Comparison of ENCODE assay signal across 8 cellular contexts in genomic region chr21:15221799-15222386, GRCh38.
A peak's percentile ranks its signal among the peaks of the same experiment; 100 is the strongest.
DNase-seq lines count a peak whose midpoint lies in the region; ATAC-seq and TF ChIP-seq lines count a peak whose summit lies in the region.

No MANE protein-coding gene starts in this region.

- TF ChIP-seq CTCF in colonic mucosa (IDR thresholded peaks at IDR 0.05) = no peak

- DNase-seq in DMS153 (lab: John Stamatoyannopoulos, UW) (peak; percentile 52), DMS153 treated with DMSO at 0.1 percent for 48 hours (lab: John Stamatoyannopoulos, UW; ENCODE audit: unreplicated experiment) (no peak), NT2/D1 (ENCODE audit: low read depth, low spot score) (peak; percentile 95), fibroblast of peridontal ligament (ENCODE audit: extremely low read depth) (peak; percentile 56), skeletal muscle cell (ENCODE audit: low read depth) (peak; percentile 91), colonic mucosa (no peak)
- DNase-seq in central memory CD4-positive, alpha-beta T cell = no peak

- no peak overlapping the region for H3K4me3 ChIP-seq in NT2/D1 (ENCODE audit: insufficient read length, low read depth)
- no peak overlapping the region for H3K4me3 ChIP-seq in skeletal muscle cell (ENCODE audit: low read depth, low read length)
- no peak overlapping the region for H3K4me3 ChIP-seq in colonic mucosa

- intact Hi-C loops in colonic mucosa (cut with DNase I) = no loop called here

- H3K27me3 ChIP-seq in NT2/D1 (ENCODE audit: insufficient read depth, insufficient read length) = peaks cover 25% of the 10 kb centered on the region
- H3K27me3 ChIP-seq in colonic mucosa = no peaks in the 10 kb centered on the region

- H3K27ac ChIP-seq in colonic mucosa = no peak overlapping the region

- no peak overlapping the region for H3K9ac ChIP-seq in NT2/D1 (ENCODE audit: insufficient read length, low read depth)
- H3K9ac ChIP-seq in colonic mucosa (ENCODE audit: low read depth in 2 of 2, low read length in 2 of 2) = no peak overlapping the region

- peaks cover 8% of the 10 kb centered on the region; the same call in 1 of the 2 replicates for H3K9me3 ChIP-seq in NT2/D1 (ENCODE audit: insufficient read depth, low read length)
- H3K9me3 ChIP-seq in colonic mucosa = no peaks in the 10 kb centered on the region

- H3K4me1 ChIP-seq in NT2/D1 (ENCODE audit: insufficient read depth, insufficient read length) (peaks cover 5% of the 10 kb centered on the region), colonic mucosa (no peaks in the 10 kb centered on the region)

- H3K36me3 ChIP-seq in NT2/D1 (ENCODE audit: insufficient read depth, insufficient read length, low read length) (no peaks in the 10 kb centered on the region), colonic mucosa (no peaks in the 10 kb centered on the region)

- ATAC-seq in HG03565 (IDR thresholded peaks at IDR 0.05; ENCODE audit: unreplicated experiment) = no peak

Comparison
In these comparisons a context has a peak if more than half of its experiments do, and no peak if none do; other contexts are left out.
1. DNase-seq: peak in DMS153 (single experiment), NT2/D1 (single experiment), fibroblast of peridontal ligament (single experiment) and skeletal muscle cell (single experiment); none in DMS153 treated with DMSO at 0.1 percent for 48 hours (single experiment), central memory CD4-positive, alpha-beta T cell (single experiment) and colonic mucosa (single experiment).